ENCODE assay signal across 28 cellular contexts in the genomic region with DNA sequence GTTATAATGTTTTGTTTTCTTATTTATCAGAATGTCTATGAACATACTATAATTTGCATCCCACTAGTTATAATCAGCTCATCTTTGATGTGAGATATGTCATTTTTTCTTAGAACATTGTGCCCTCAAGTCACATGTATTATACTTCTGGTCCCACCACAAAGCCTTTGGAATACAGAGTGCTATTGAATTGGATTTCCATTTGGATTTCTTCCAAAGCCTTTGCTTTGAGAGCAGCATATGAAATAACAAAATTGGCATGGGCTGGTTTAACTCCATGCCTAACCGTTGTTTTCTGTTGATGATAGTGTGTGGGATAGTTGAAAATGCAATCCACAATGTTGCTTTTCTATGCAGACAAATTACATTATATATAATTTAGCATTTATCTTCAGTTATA.
"Had no signal": no experiment of that assay in that cellular context is flagged by ENCODE, and none has a peak within 500 bp of the region (broad histone marks: within the 10 kb centered on the region; RNA-seq: fewer than 3 reads in every experiment).

No MANE protein-coding gene starts in this region.

- H3K36me3 ChIP-seq: adrenal gland, colonic mucosa, esophagus squamous epithelium, gastrocnemius medialis, heart left ventricle, WERI-Rb-1 had no signal

- H3K4me3 ChIP-seq: adrenal gland, body of pancreas, colonic mucosa, esophagus squamous epithelium, gastrocnemius medialis, heart left ventricle had no signal

- DNase-seq: activated B cell treated with CpG ODN at 0.5 μM for 24 hours; activated CD4-positive, alpha-beta T cell treated with anti-CD3 and anti-CD28 coated beads for 48 hours; activated CD4-positive, alpha-beta T cell treated with anti-CD3 and anti-CD28 coated beads, Interleukin-2, amount 50 U/mL, for 1 hour; activated CD4-positive, alpha-beta T cell treated with anti-CD3 and anti-CD28 coated beads, Interleukin-2, amount 50 U/mL, for 48 hours; activated CD8-positive, alpha-beta memory T cell treated with anti-CD3 and anti-CD28 coated beads for 24 hours; activated CD8-positive, alpha-beta T cell treated with anti-CD3 and anti-CD28 coated beads for 36 hours; activated effector memory CD4-positive, alpha-beta T cell treated with anti-CD3 and anti-CD28 coated beads, Interleukin-2, amount 50 U/mL, for 16 hours; activated naive CD4-positive, alpha-beta T cell treated with anti-CD3 and anti-CD28 coated beads for 36 hours; activated naive CD8-positive, alpha-beta T cell treated with anti-CD3 and anti-CD28 coated beads for 36 hours; activated naive CD8-positive, alpha-beta T cell treated with anti-CD3 and anti-CD28 coated beads, Interleukin-2, amount 50 U/mL, for 24 hours; activated T-cell treated with anti-CD3 and anti-CD28 coated beads, Interleukin-2, amount 50 U/mL, for 48 hours; adrenal gland; amygdala; aorta; body of pancreas; caudate nucleus; colonic mucosa; effector CD8-positive, alpha-beta T cell; esophagus squamous epithelium; foreskin fibroblast; gastrocnemius medialis; glutamatergic neuron; heart left ventricle; T-helper 17 cell; T1000; WERI-Rb-1 had no signal

- H3K4me1 ChIP-seq: adrenal gland, body of pancreas, colonic mucosa, esophagus squamous epithelium, gastrocnemius medialis, heart left ventricle had no signal

- H3K27me3 ChIP-seq: adrenal gland, body of pancreas, colonic mucosa, esophagus squamous epithelium, gastrocnemius medialis, heart left ventricle had no signal

- ATAC-seq: activated CD4-positive, CD25-positive, alpha-beta regulatory T cell treated with anti-CD3 and anti-CD28 coated beads, Interleukin-2, amount 50 U/mL, for 24 hours; activated CD8-positive, alpha-beta T cell treated with anti-CD3 and anti-CD28 coated beads for 36 hours; activated naive CD8-positive, alpha-beta T cell treated with anti-CD3 and anti-CD28 coated beads, Interleukin-2, amount 50 U/mL, for 24 hours; body of pancreas; gastrocnemius medialis; heart left ventricle; T-helper 17 cell had no signal

- H3K9me3 ChIP-seq: adrenal gland, body of pancreas, colonic mucosa, esophagus squamous epithelium, gastrocnemius medialis, heart left ventricle had no signal

- H3K27ac ChIP-seq: adrenal gland, body of pancreas, colonic mucosa, epithelial cell of prostate, esophagus squamous epithelium, gastrocnemius medialis, heart left ventricle, WERI-Rb-1 had no signal
